11 cellular contexts compared by ENCODE assay signal in genomic region chr6:16676978-16677377, GRCh38.
DNase-seq lines count a peak whose midpoint lies in the region; ATAC-seq, FAIRE-seq and TF ChIP-seq lines count a peak whose summit lies in the region.
"Had no signal": no experiment of that assay in that cellular context is flagged by ENCODE, and none has a peak within 500 bp of the region (broad histone marks: within the 10 kb centered on the region; RNA-seq: fewer than 3 reads in every experiment).

No MANE protein-coding gene starts in this region.

- 52 to 69% methylated on average over 6 of the region's 6 CpGs for WGBS in lung, 2 donors

- TF ChIP-seq CTCF in HEK293 (tag by site-specific recombination; IDR thresholded peaks at IDR 0.05) (no peak), bronchial epithelial cell (IDR thresholded peaks at IDR 0.05; ENCODE audit: insufficient read depth, low read length, severe bottlenecking) (no peak), lung (IDR thresholded peaks at IDR 0.05; ENCODE audit: control extremely low read depth, extremely low read depth) (no peak)

- H3K27me3 ChIP-seq in bronchial epithelial cell (ENCODE audit: control insufficient read depth, insufficient read depth, low read length) (no peaks in the 10 kb centered on the region), lung (ENCODE audit: control insufficient read depth, insufficient read depth) (no peaks in the 10 kb centered on the region)

- POLR2A ChIA-PET in HEK293 (lab: Yijun Ruan, JAX), result no interaction called here

- peak; percentile 69 for DNase-seq in A172 (ENCODE audit: low spot score)
- peak; percentile 83 for DNase-seq in bronchial epithelial cell (ENCODE audit: low read depth)
- no peak for DNase-seq in lung (ENCODE audit: low spot score)
- DNase-seq in activated gamma-delta T cell treated with Interleukin-2 at 50 U/mL for 16 hours, result no peak
- no peak for DNase-seq in Ammon's horn (ENCODE audit: low spot score)
- no peak for DNase-seq in NCI-H2196 (lab: John Stamatoyannopoulos, UW; ENCODE audit: unreplicated experiment)
- DNase-seq: COR-L47; NCI-H1930; stimulated activated CD4-positive, alpha-beta T cell treated with anti-CD3 and anti-CD28 coated beads, Interleukin-2, amount 100 ng/mL, for 24 hours had no signal

- ATAC-seq in lung (ENCODE audit: insufficient read depth, low FRiP score) (no peak), HG02798 (IDR thresholded peaks at IDR 0.05; ENCODE audit: poor library complexity, unreplicated experiment) (no peak)

- no peaks in the 10 kb centered on the region; a peak in 1 of 3 replicates for H3K36me3 ChIP-seq in HEK293 (ENCODE audit: control insufficient read depth in 2 of 2, insufficient read depth in 1 of 2, low read length in 2 of 2)
- no peaks in the 10 kb centered on the region for H3K36me3 ChIP-seq in bronchial epithelial cell (ENCODE audit: control insufficient read depth, insufficient read depth, low read length)
- no peaks in the 10 kb centered on the region for H3K36me3 ChIP-seq in lung (ENCODE audit: control insufficient read depth in 2 of 2, insufficient read depth in 2 of 2, low read length in 2 of 2)

- H3K27ac ChIP-seq in HEK293 (ENCODE audit: extremely low read depth, low read depth, low read length) (0 out of 2 replicates have a peak overlapping the region, but pooled peaks have one; percentile 4), lung (ENCODE audit: low read depth in 1 of 2, low read length in 1 of 2) (peak overlapping the region; percentile 2 to 82)

- FAIRE-seq in bronchial epithelial cell (lab: Jason Lieb, UNC), result no peak

- H3K4me3 ChIP-seq in HEK293 (ENCODE audit: low read depth, low read length) (no peak overlapping the region), bronchial epithelial cell (ENCODE audit: low read depth, low read length) (no peak overlapping the region), lung (no peak overlapping the region)

- H3K9me3 ChIP-seq in HEK293 (ENCODE audit: control insufficient read depth, insufficient read depth, low read depth, low read length), result no peaks in the 10 kb centered on the region
- H3K9me3 ChIP-seq in lung (ENCODE audit: control insufficient read depth in 2 of 2, insufficient read depth in 1 of 2, low read length in 1 of 2), result no peaks in the 10 kb centered on the region

- CTCF ChIA-PET in HEK293 (lab: Yijun Ruan, JAX), result interaction anchor here (0.5 to 0.9 kb wide), 2 partner anchors 86 to 127 kb away, joined by 3 read pairs; no protein-coding TSS in a partner anchor

- peaks cover 24% of the 10 kb centered on the region for H3K4me1 ChIP-seq in HEK293 (ENCODE audit: control insufficient read depth, insufficient read depth, low read length)
- peaks cover 7 to 18% of the 10 kb centered on the region in 2 donors for H3K4me1 ChIP-seq in lung (ENCODE audit: control insufficient read depth in 2 of 2, insufficient read depth in 2 of 2, low read length in 2 of 2)

TF ChIP-seq in HEK293, 187 proteins besides CTCF, POLR2A, EP300 and RAD21:
- TF ChIP-seq PRDM1 (tag by site-specific recombination; IDR thresholded peaks at IDR 0.05) (peak; percentile 36; the same call in 1 of the 2 replicates), ZNF341 (tag by site-specific recombination; IDR thresholded peaks at IDR 0.05; ENCODE audit: low read depth) (peak; percentile 60; the same call in 1 of the 2 replicates), EGR2 (tag by site-specific recombination; IDR thresholded peaks at IDR 0.05; ENCODE audit: low read depth) (no peak), ZNF660 (tag by site-specific recombination; IDR thresholded peaks at IDR 0.05) (peak; percentile 63; the same call in 1 of the 2 replicates), WT1 (tag by site-specific recombination; IDR thresholded peaks at IDR 0.05) (peak; percentile 43; the same call in 1 of the 2 replicates), ZNF610 (tag by site-specific recombination; IDR thresholded peaks at IDR 0.05; ENCODE audit: borderline replicate concordance) (no peak), ZNF362 (tag by site-specific recombination; IDR thresholded peaks at IDR 0.05) (0 out of 2 replicates have a peak, but pooled peaks have one; percentile 55), MZF1 (tag by site-specific recombination; IDR thresholded peaks at IDR 0.05; ENCODE audit: borderline replicate concordance) (peak; percentile 86), ZNF23 (tag by site-specific recombination; IDR thresholded peaks at IDR 0.05; ENCODE audit: borderline replicate concordance) (no peak), ZBTB17 (tag by site-specific recombination; IDR thresholded peaks at IDR 0.05) (peak; percentile 74)
- TF ChIP-seq, protein P1, sequence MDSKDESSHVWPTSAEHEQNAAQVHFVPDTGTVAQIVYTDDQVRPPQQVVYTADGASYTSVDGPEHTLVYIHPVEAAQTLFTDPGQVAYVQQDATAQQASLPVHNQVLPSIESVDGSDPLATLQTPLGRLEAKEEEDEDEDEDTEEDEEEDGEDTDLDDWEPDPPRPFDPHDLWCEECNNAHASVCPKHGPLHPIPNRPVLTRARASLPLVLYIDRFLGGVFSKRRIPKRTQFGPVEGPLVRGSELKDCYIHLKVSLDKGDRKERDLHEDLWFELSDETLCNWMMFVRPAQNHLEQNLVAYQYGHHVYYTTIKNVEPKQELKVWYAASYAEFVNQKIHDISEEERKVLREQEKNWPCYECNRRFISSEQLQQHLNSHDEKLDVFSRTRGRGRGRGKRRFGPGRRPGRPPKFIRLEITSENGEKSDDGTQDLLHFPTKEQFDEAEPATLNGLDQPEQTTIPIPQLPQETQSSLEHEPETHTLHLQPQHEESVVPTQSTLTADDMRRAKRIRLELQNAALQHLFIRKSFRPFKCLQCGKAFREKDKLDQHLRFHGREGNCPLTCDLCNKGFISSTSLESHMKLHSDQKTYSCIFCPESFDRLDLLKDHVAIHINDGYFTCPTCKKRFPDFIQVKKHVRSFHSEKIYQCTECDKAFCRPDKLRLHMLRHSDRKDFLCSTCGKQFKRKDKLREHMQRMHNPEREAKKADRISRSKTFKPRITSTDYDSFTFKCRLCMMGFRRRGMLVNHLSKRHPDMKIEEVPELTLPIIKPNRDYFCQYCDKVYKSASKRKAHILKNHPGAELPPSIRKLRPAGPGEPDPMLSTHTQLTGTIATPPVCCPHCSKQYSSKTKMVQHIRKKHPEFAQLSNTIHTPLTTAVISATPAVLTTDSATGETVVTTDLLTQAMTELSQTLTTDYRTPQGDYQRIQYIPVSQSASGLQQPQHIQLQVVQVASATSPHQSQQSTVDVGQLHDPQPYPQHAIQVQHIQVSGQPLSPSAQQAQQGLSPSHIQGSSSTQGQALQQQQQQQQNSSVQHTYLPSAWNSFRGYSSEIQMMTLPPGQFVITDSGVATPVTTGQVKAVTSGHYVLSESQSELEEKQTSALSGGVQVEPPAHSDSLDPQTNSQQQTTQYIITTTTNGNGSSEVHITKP (tag by site-specific recombination; IDR thresholded peaks at IDR 0.05), result peak; percentile 81
- TF ChIP-seq, protein P2, sequence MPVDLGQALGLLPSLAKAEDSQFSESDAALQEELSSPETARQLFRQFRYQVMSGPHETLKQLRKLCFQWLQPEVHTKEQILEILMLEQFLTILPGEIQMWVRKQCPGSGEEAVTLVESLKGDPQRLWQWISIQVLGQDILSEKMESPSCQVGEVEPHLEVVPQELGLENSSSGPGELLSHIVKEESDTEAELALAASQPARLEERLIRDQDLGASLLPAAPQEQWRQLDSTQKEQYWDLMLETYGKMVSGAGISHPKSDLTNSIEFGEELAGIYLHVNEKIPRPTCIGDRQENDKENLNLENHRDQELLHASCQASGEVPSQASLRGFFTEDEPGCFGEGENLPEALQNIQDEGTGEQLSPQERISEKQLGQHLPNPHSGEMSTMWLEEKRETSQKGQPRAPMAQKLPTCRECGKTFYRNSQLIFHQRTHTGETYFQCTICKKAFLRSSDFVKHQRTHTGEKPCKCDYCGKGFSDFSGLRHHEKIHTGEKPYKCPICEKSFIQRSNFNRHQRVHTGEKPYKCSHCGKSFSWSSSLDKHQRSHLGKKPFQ (tag by site-specific recombination; IDR thresholded peaks at IDR 0.05), result peak; percentile 73; the same call in 1 of the 2 replicates

Comparison
In these comparisons a context has a peak if more than half of its experiments do, and no peak if none do; other contexts are left out.
1. DNase-seq: peak in A172 (single experiment) and bronchial epithelial cell (single experiment); none in lung (single experiment), activated gamma-delta T cell treated with Interleukin-2 at 50 U/mL for 16 hours (single experiment), Ammon's horn (single experiment) and NCI-H2196 (single experiment).